In the genomic region with DNA sequence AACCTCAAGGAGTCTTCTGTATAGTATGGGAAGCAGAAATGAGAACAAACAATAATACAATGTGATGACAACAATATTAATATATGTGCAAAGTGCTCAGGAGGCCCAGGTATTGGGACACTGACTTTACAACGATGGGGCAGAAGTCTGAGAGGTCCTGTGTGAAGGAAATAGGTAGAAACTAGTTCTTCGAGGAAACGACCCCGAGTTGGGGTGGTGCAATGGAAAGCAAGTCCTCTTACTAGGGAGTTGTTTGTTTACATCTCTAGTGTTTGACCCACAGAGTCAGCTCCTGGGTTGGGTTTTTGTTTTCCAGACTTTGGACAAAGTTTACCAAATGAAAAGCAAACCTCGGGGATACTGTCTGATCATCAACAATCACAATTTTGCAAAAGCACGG, we compare ENCODE assay signal across 21 cellular contexts.
"Had no signal": no experiment of that assay in that cellular context is flagged by ENCODE, and none has a peak within 500 bp of the region (broad histone marks: within the 10 kb centered on the region; RNA-seq: fewer than 3 reads in every experiment).

No MANE protein-coding gene starts in this region.

- H3K36me3 Mint-ChIP-seq: brain had no signal

- H3K27me3 ChIP-seq: colonic mucosa, right atrium auricular region, thyroid gland had no signal

- H3K27ac ChIP-seq: colonic mucosa, lower lobe of right lung, prostate gland, right atrium auricular region, thyroid gland, VCaP had no signal

- H3K4me1 ChIP-seq: colonic mucosa, lower lobe of right lung, prostate gland, right atrium auricular region, thyroid gland had no signal

- H3K4me3 Mint-ChIP-seq: activated T-cell treated with anti-CD3 and anti-CD28 coated beads, Interleukin-2, amount 50 U/mL, for 72 hours; brain; neural crest cell had no signal

- DNase-seq: activated CD4-positive, alpha-beta T cell treated with anti-CD3 and anti-CD28 coated beads for 4 hours; activated CD8-positive, alpha-beta memory T cell treated with anti-CD3 and anti-CD28 coated beads, Interleukin-2, amount 50 U/mL, for 4 hours; activated gamma-delta T cell treated with Interleukin-2 at 50 U/mL for 16 hours; activated T-cell treated with anti-CD3 and anti-CD28 coated beads, Interleukin-2, amount 50 U/mL, for 72 hours; anterior cingulate cortex; central memory CD4-positive, alpha-beta T cell; colonic mucosa; foreskin melanocyte; hypothalamus; lower lobe of right lung; stimulated activated CD4-positive, alpha-beta T cell treated with anti-CD3 and anti-CD28 coated beads, Interleukin-12 subunit alpha, Interleukin-12 subunit beta, amount 100 ng/mL, for 4 hours; stimulated activated CD4-positive, alpha-beta T cell treated with anti-CD3 and anti-CD28 coated beads, Interleukin-1b, Interleukin-23, amount 100 ng/mL, for 48 hours; stimulated activated CD8-positive, alpha-beta memory T cell treated with anti-CD3 and anti-CD28 coated beads, Interleukin-4, amount 100 ng/mL, for 48 hours; stimulated activated naive CD4-positive, alpha-beta T cell; thyroid gland had no signal

- H3K4me1 Mint-ChIP-seq: brain, neural crest cell had no signal

- H3K27ac Mint-ChIP-seq: activated T-cell treated with anti-CD3 and anti-CD28 coated beads, Interleukin-2, amount 50 U/mL, for 72 hours; brain had no signal

- H3K4me3 ChIP-seq: colonic mucosa, lower lobe of right lung, prostate gland, right atrium auricular region, thyroid gland had no signal

- H3K9me3 Mint-ChIP-seq: activated T-cell treated with anti-CD3 and anti-CD28 coated beads, Interleukin-2, amount 50 U/mL, for 72 hours; neural crest cell had no signal

- ATAC-seq: activated T-cell treated with anti-CD3 and anti-CD28 coated beads, Interleukin-2, amount 50 U/mL, for 72 hours; lower lobe of right lung had no signal

- FAIRE-seq: keratinocyte had no signal

- H3K9me3 ChIP-seq: colonic mucosa, lower lobe of right lung, prostate gland, right atrium auricular region, thyroid gland had no signal
